In genomic region chr5:158841918-158842317, GRCh38 we compare ENCODE assay signal across 20 cellular contexts.
DNase-seq lines count a peak whose midpoint lies in the region; ATAC-seq and TF ChIP-seq lines count a peak whose summit lies in the region.
"Had no signal": no experiment of that assay in that cellular context is flagged by ENCODE, and none has a peak within 500 bp of the region (broad histone marks: within the 10 kb centered on the region; RNA-seq: fewer than 3 reads in every experiment).

No MANE protein-coding gene starts in this region.

- H3K27me3 Mint-ChIP-seq in memory B cell = no peaks in the 10 kb centered on the region

- peak overlapping the region in 1 of 4 donors; percentile 2 for H3K27ac ChIP-seq in esophagus squamous epithelium
- H3K27ac ChIP-seq: C4-2B, GM23248, neural progenitor cell, sigmoid colon, vagina had no signal

- peaks cover 1% of the 10 kb centered on the region for H3K9me3 Mint-ChIP-seq in memory B cell
- H3K9me3 Mint-ChIP-seq: brain, neural progenitor cell had no signal

- peak overlapping the region; percentile 68 for H3K27ac Mint-ChIP-seq in memory B cell
- H3K27ac Mint-ChIP-seq: brain, neural progenitor cell had no signal

- TF ChIP-seq CTCF in GM10248 (IDR thresholded peaks at IDR 0.05; ENCODE audit: control extremely low read depth, extremely low read depth, low read depth, missing control alignments) (no peak), esophagus squamous epithelium (IDR thresholded peaks at IDR 0.05) (no peak)

- no peaks in the 10 kb centered on the region for H3K27me3 ChIP-seq in esophagus squamous epithelium
- H3K27me3 ChIP-seq: neural progenitor cell, sigmoid colon, vagina had no signal

- intact Hi-C loops in esophagus squamous epithelium (cut with DNase I) = no loop called here

- CTCF ChIA-PET in GM10248 (lab: Yijun Ruan, JAX) = interaction anchor here (0.7 to 1.7 kb wide), 3 partner anchors 10 to 146 kb away, joined by 3 to 8 read pairs (median 3); no protein-coding TSS in a partner anchor

- POLR2A ChIA-PET in GM10248 (lab: Yijun Ruan, JAX) = no interaction called here

- DNase-seq in memory B cell (ENCODE audit: low spot score in 2 of 2) (no peak), GM10248 (ENCODE audit: extremely low spot score) (no peak), esophagus squamous epithelium (lab: John Stamatoyannopoulos, UW) (no peak), NCI-H1930 (lab: John Stamatoyannopoulos, UW) (no peak)
- DNase-seq: dorsolateral prefrontal cortex; GM23248; KBM-7; NCI-H146; NCI-H446 treated with DMSO at 0.1 percent for 48 hours; sigmoid colon; stimulated activated CD4-positive, alpha-beta T cell treated with anti-CD3 and anti-CD28 coated beads, Interleukin-4, amount 100 ng/mL, for 24 hours had no signal

- H3K4me1 ChIP-seq in esophagus squamous epithelium = peaks cover 0 to 4% (median 0%) of the 10 kb centered on the region in 3 donors
- H3K4me1 ChIP-seq: sigmoid colon, vagina had no signal

- peaks cover 37% of the 10 kb centered on the region for H3K4me1 Mint-ChIP-seq in memory B cell

- 69 to 75% methylated on average over 3 of the region's 3 CpGs for WGBS in esophagus squamous epithelium, 2 donors

- no peaks in the 10 kb centered on the region for H3K9me3 ChIP-seq in esophagus squamous epithelium
- H3K9me3 ChIP-seq: sigmoid colon, vagina had no signal

- H3K36me3 ChIP-seq in esophagus squamous epithelium = no peaks in the 10 kb centered on the region
- H3K36me3 ChIP-seq: neural progenitor cell, sigmoid colon, vagina had no signal

- H3K4me3 Mint-ChIP-seq in memory B cell = no peak overlapping the region
- H3K4me3 Mint-ChIP-seq: brain, neural progenitor cell had no signal

- TF ChIP-seq POLR2A in esophagus squamous epithelium (IDR thresholded peaks at IDR 0.05) = no peak

- peaks cover 16% of the 10 kb centered on the region for H3K36me3 Mint-ChIP-seq in memory B cell
- H3K36me3 Mint-ChIP-seq: brain had no signal

- no peak overlapping the region for H3K4me3 ChIP-seq in esophagus squamous epithelium
- H3K4me3 ChIP-seq: dorsolateral prefrontal cortex, GM23248, neural progenitor cell, sigmoid colon, vagina had no signal

- ATAC-seq in GM18867 (IDR thresholded peaks at IDR 0.05; ENCODE audit: unreplicated experiment) = peak; percentile 78
- peak; percentile 88 for ATAC-seq in GM21515 (IDR thresholded peaks at IDR 0.05; ENCODE audit: unreplicated experiment)
- peak; percentile 59 for ATAC-seq in HG03103 (IDR thresholded peaks at IDR 0.05; ENCODE audit: low read depth, unreplicated experiment)
- ATAC-seq in memory B cell (ENCODE audit: low read depth) = no peak
- ATAC-seq in HG03469 (IDR thresholded peaks at IDR 0.05; ENCODE audit: unreplicated experiment) = no peak
- ATAC-seq: SK-N-SH treated with all-trans-retinoic acid at 6 μM for 48 hours had no signal

Comparison
In these comparisons a context has a peak if more than half of its experiments do, and no peak if none do; other contexts are left out.
1. ATAC-seq: peak in GM18867 (single experiment), GM21515 (single experiment) and HG03103 (single experiment); none in memory B cell (single experiment) and HG03469 (single experiment).